ENCODE assay signal across 1 cellular context in the genomic region with DNA sequence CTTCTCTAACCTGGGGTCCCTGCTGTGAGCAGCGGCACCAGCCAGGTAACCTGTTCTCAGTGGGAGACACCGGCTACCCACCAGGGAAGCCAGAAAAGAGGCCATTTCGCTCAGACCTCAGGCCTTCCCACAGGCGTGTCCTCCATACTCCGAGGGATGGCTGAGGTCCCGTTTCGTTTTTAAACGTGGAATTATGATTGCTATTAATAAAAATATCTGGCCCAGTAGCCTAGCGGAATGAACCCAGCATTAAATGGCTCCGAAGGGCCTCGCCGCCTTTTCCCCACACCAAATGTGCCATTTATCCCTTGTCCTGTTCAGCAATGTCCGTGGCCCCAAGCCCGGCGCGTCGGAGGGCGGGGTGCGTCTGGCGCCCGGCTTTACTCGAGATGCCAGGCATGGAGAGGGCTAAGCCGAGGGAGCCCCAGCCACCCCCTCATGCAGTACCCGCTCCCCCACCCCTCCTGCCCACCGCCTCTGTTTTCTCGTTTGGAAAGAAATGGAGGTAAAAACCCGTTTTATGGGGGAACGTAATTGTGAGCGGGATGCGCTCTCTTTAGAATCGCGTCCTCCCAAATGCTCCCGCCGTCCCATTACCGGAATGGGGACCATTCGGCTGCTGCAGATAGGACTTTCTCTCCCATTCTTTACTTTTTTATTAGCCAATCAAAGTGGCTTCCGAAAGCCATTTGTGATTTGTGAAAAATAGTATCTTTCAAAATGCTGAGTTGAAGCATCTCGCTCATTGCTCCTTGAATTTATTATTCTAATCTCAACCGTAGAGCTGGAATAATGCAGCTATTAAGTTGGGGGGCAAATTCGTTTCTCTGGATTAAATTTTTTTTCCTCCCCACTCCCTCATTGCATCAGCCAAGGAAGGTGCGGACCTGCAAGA.
TF ChIP-seq lines count a peak whose summit lies in the region.

No MANE protein-coding gene starts in this region.

TF ChIP-seq in IMR-90, 13 proteins besides CTCF, POLR2A, EP300 and RAD21:
- TF ChIP-seq CEBPB (IDR thresholded peaks at IDR 0.05; ENCODE audit: low read depth, low read length): no peak
